ENCODE assay signal across 11 cellular contexts in the genomic region with DNA sequence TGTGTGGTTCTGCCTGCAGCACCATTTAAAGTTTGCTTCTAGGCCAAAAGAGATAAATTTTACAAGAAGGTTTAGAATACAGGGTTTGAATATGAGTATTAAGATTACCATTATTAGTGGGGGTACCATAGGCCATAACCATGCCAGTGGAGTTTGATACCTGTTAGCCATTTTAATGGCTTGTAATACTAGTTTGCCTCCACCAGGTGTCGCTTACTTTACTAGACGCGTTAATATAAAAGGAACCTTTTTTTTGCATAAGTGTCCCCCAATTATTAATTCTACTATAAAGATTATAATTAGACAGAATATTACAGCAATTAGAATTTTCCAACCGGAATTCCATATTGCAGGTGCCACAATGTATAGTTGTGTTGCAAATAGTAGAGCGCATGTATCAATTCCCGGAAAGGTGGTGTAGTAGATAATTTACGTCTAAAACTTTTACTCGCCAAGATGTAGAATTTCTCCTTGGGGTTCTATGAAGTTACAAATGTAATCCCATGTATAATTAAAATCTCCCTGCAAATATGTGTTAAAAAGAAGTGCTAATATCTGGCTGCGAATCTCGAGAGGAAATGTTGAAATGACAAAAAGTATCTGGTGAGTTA. TPM values are rescaled to one million over a fixed set of nuclear protein-coding genes. Genes with fewer than 3 reads are reported as not detected.
DNase-seq lines count a peak whose midpoint lies in the region; ATAC-seq and TF ChIP-seq lines count a peak whose summit lies in the region.
"Had no signal": no experiment of that assay in that cellular context is flagged by ENCODE, and none has a peak within 500 bp of the region (broad histone marks: within the 10 kb centered on the region; RNA-seq: fewer than 3 reads in every experiment).

No MANE protein-coding gene starts in this region.

- H3K9me2 ChIP-seq in MM.1S (replicated peaks; ENCODE audit: insufficient read depth, low read length), result no peaks in the 10 kb centered on the region

- no peaks in the 10 kb centered on the region for H3K79me2 ChIP-seq in MM.1S (ENCODE audit: low read length)

- TF ChIP-seq CTCF in MM.1S (IDR thresholded peaks at IDR 0.05; ENCODE audit: low read length), result peak; percentile 58
- peak; percentile 42 for TF ChIP-seq CTCF in brain microvascular endothelial cell (IDR thresholded peaks at IDR 0.05; ENCODE audit: low read depth, low read length, missing control alignments)
- TF ChIP-seq CTCF in neural crest cell (conservative IDR thresholded peaks at IDR 0.05), result peak; percentile 74

- H3K4me3 ChIP-seq in MM.1S (ENCODE audit: low read length) (no peak overlapping the region), brain microvascular endothelial cell (ENCODE audit: low read depth, low read length) (no peak overlapping the region), aorta (ENCODE audit: low read length in 2 of 2) (no peak overlapping the region)

- no peaks in the 10 kb centered on the region for H3K36me3 ChIP-seq in MM.1S (replicated peaks; ENCODE audit: insufficient read depth, low read length)
- H3K36me3 ChIP-seq in brain microvascular endothelial cell (replicated peaks), result no peaks in the 10 kb centered on the region
- H3K36me3 ChIP-seq in aorta (ENCODE audit: control insufficient read depth in 1 of 2, insufficient read depth in 2 of 2, low read length in 1 of 2), result no peaks in the 10 kb centered on the region

- H3K27me3 ChIP-seq in MM.1S (replicated peaks; ENCODE audit: insufficient read depth, low read length), result no peaks in the 10 kb centered on the region
- no peaks in the 10 kb centered on the region for H3K27me3 ChIP-seq in brain microvascular endothelial cell (replicated peaks)
- H3K27me3 ChIP-seq in aorta (ENCODE audit: control insufficient read depth in 1 of 2, insufficient read depth in 2 of 2, low read length in 1 of 2), result no peaks in the 10 kb centered on the region

- no peak overlapping the region for H3K4me2 ChIP-seq in MM.1S (ENCODE audit: low read depth, low read length)

- H3K9me3 ChIP-seq in MM.1S (replicated peaks; ENCODE audit: insufficient read depth, low read length) (no peaks in the 10 kb centered on the region), aorta (ENCODE audit: control insufficient read depth, low read length) (no peaks in the 10 kb centered on the region)

- H3K4me1 Mint-ChIP-seq in neural crest cell, result peaks cover 7% of the 10 kb centered on the region

- no peaks in the 10 kb centered on the region for H3K9me3 Mint-ChIP-seq in neural crest cell

- in situ Hi-C loops in brain microvascular endothelial cell (cut with HindIII; ENCODE audit: low pct_ligation_motif_present, low sequenced_read_pairs), result no loop called here

- peak; percentile 41 for DNase-seq in DMS 273 (lab: John Stamatoyannopoulos, UW; ENCODE audit: unreplicated experiment)
- no peak for DNase-seq in DMS 273 treated with DMSO at 0.1 percent for 48 hours (lab: John Stamatoyannopoulos, UW)
- peak; percentile 44 for DNase-seq in MM.1S
- peak; percentile 19 for DNase-seq in brain microvascular endothelial cell
- DNase-seq in neural crest cell (ENCODE audit: low read depth, low spot score), result no peak
- no peak for DNase-seq in aorta
- no peak for DNase-seq in NCI-H187 (lab: John Stamatoyannopoulos, UW)
- no peak for DNase-seq in stimulated activated CD4-positive, alpha-beta T cell treated with anti-CD3 and anti-CD28 coated beads, Interleukin-4, amount 100 ng/mL, for 4 hours
- DNase-seq: stimulated activated CD4-positive, alpha-beta T cell treated with anti-CD3 and anti-CD28 coated beads, Interleukin-4, amount 100 ng/mL, for 24 hours had no signal

- no peaks in the 10 kb centered on the region for H3K4me1 ChIP-seq in MM.1S (ENCODE audit: low read length)
- H3K4me1 ChIP-seq in aorta (ENCODE audit: control insufficient read depth in 1 of 2, insufficient read depth in 2 of 2, low read length in 2 of 2), result no peaks in the 10 kb centered on the region

- intact Hi-C loops in aorta (cut with DNase I), result no loop called here

- no peaks in the 10 kb centered on the region for H3K36me3 Mint-ChIP-seq in neural crest cell (ENCODE audit: low read depth)

- WGBS in aorta, 2 donors, result 73 to 74% methylated on average over 10 of the region's 10 CpGs

- no peaks in the 10 kb centered on the region for H4K20me1 ChIP-seq in MM.1S (ENCODE audit: insufficient read depth, low read length)

- no peak for ATAC-seq in aorta (ENCODE audit: low FRiP score)

- no peak overlapping the region for H3K27ac Mint-ChIP-seq in neural crest cell (ENCODE audit: unreplicated experiment)

- H3K9ac ChIP-seq in MM.1S (ENCODE audit: low read length), result no peak overlapping the region

- H3K4me3 Mint-ChIP-seq in neural crest cell, result no peak overlapping the region

- H2AFZ ChIP-seq in MM.1S (ENCODE audit: low read length), result no peak overlapping the region

- no peaks in the 10 kb centered on the region for H3K27me3 Mint-ChIP-seq in neural crest cell (ENCODE audit: low read depth)

- no peaks in the 10 kb centered on the region for H3F3A ChIP-seq in MM.1S (ENCODE audit: insufficient read depth, low read length)

- H3K27ac ChIP-seq in MM.1S (ENCODE audit: low read length) (no peak overlapping the region), brain microvascular endothelial cell (no peak overlapping the region), aorta (ENCODE audit: low read depth in 1 of 2, low read length in 2 of 2) (no peak overlapping the region)

RNA-seq across cellular contexts. Expression of a gene that starts 16.1 kb away (rescaled TPM):
- total RNA-seq in neural crest cell (not detected in 2 replicates), aorta (1 to 10 TPM in 1 of 2 donors, not detected in 1; 1.3 TPM)
- polyA plus RNA-seq in aorta, result not detected
- total RNA-seq: T-helper 2 cell treated with Interferon-gamma antibody and Interleukin-4, amounts not matched to agents 100 ng/mL and 5 ng/mL, for 36 hours had no signal
- polyA plus RNA-seq: esophagus had no signal

RNA-seq across cellular contexts. Expression of a gene that starts 35.1 kb away (rescaled TPM):
- total RNA-seq in neural crest cell, result not detected in 2 replicates
- total RNA-seq in aorta, result 100 to 1,000 TPM in 1 of 2 donors, 10 to 100 TPM in 1; 78.1 to 121 TPM
- polyA plus RNA-seq in aorta, result 10 to 100 TPM in 1 of 2 donors, 1 to 10 TPM in 1; 7.9 to 33.6 TPM
- total RNA-seq: T-helper 2 cell treated with Interferon-gamma antibody and Interleukin-4, amounts not matched to agents 100 ng/mL and 5 ng/mL, for 36 hours had no signal

RNA-seq across cellular contexts. Expression of a gene that starts 53.1 kb away (rescaled TPM):
- not detected in 2 replicates for total RNA-seq in neural crest cell
- 10 to 100 TPM in 1 of 2 donors, 1 to 10 TPM in 1; 4.1 to 13.7 TPM for total RNA-seq in aorta
- polyA plus RNA-seq in aorta, result under 1 TPM in 1 of 2 donors, not detected in 1; 0.63 TPM
- total RNA-seq: T-helper 2 cell treated with Interferon-gamma antibody and Interleukin-4, amounts not matched to agents 100 ng/mL and 5 ng/mL, for 36 hours had no signal

Comparison
In these comparisons a context has a peak if more than half of its experiments do, and no peak if none do; other contexts are left out.
1. DNase-seq: peak in DMS 273 (single experiment), MM.1S (single experiment) and brain microvascular endothelial cell (single experiment); none in DMS 273 treated with DMSO at 0.1 percent for 48 hours (single experiment), neural crest cell (single experiment), aorta (0 of 2), NCI-H187 (0 of 2) and stimulated activated CD4-positive, alpha-beta T cell treated with anti-CD3 and anti-CD28 coated beads, Interleukin-4, amount 100 ng/mL, for 4 hours (0 of 2).
2. RNA of a gene that starts 35.1 kb away (total RNA-seq): 78.1 to 121 TPM in aorta; not detected in neural crest cell; every median in the first group is over 10 times any median in the second.
3. Peak in every context shown above with its lines, with median percentiles within 50 percentile points of each other: CTCF ChIP-seq.